20 cellular contexts compared by ENCODE assay signal in genomic region chr15:31402003-31402402, GRCh38.
A peak's percentile ranks its signal among the peaks of the same experiment; 100 is the strongest.
DNase-seq lines count a peak whose midpoint lies in the region; FAIRE-seq and TF ChIP-seq lines count a peak whose summit lies in the region.
"Had no signal": no experiment of that assay in that cellular context is flagged by ENCODE, and none has a peak within 500 bp of the region (broad histone marks: within the 10 kb centered on the region; RNA-seq: fewer than 3 reads in every experiment).

No MANE protein-coding gene starts in this region.

- H3K9ac ChIP-seq in H1 (replicated peaks in 1 of 4; ENCODE audit: extremely low read depth in 1 of 4, low read depth in 3 of 4, low read length in 3 of 4) (no peak overlapping the region), smooth muscle cell (ENCODE audit: low read depth) (peak overlapping the region; percentile 26)
- H3K9ac ChIP-seq: GM23248 had no signal

- TF ChIP-seq EP300 in H1 (IDR thresholded peaks at IDR 0.05; ENCODE audit: borderline replicate concordance in 1 of 2, low read depth in 2 of 2, low read length in 2 of 2): no peak

- H3K79me2 ChIP-seq in H1 (ENCODE audit: control insufficient read depth in 1 of 2, insufficient read depth in 2 of 2, low read length in 2 of 2) (no peaks in the 10 kb centered on the region), smooth muscle cell (ENCODE audit: low read depth) (no peaks in the 10 kb centered on the region)

- WGBS in H1 (ENCODE audit: extremely low coverage in 1 of 2, insufficient coverage in 1 of 2, insufficient read length in 1 of 2, insufficient replicate concordance in 2 of 2, low coverage in 1 of 2, low lambda C conversion rate in 2 of 2, missing lambda C conversion rate in 1 of 2), 2 experiments: 88% methylated on average over 8 of the region's 8 CpGs; no CpG with 5 or more reads in 1 of the 2 experiments
- 93% methylated on average over 8 of the region's 8 CpGs for WGBS in smooth muscle cell (ENCODE audit: low lambda C conversion rate)

- H3K9me3 ChIP-seq in BE2C (no peaks in the 10 kb centered on the region), H1 (ENCODE audit: insufficient read depth in 2 of 2, low read depth in 1 of 2, low read length in 1 of 2) (no peaks in the 10 kb centered on the region; a peak in 1 of 4 replicates), smooth muscle cell (replicated peaks; ENCODE audit: low read depth) (no peaks in the 10 kb centered on the region)
- no peaks in the 10 kb centered on the region for H3K9me3 ChIP-seq in CD8-positive, alpha-beta memory T cell (ENCODE audit: low read length)
- H3K9me3 ChIP-seq: Caco-2 had no signal

- no peak overlapping the region for H2BK5ac ChIP-seq in H1 (ENCODE audit: low read depth, low read length)

- peak overlapping the region in 1 of 8 donors; percentile 29 for H3K27ac Mint-ChIP-seq in CD8-positive, alpha-beta memory T cell

- no peak overlapping the region for H2AFZ ChIP-seq in H1 (ENCODE audit: low read length)
- no peak overlapping the region for H2AFZ ChIP-seq in smooth muscle cell (ENCODE audit: low read depth)
- H2AFZ ChIP-seq: GM23248 had no signal

- no peaks in the 10 kb centered on the region for H3K27me3 ChIP-seq in BE2C
- H3K27me3 ChIP-seq in H1 (replicated peaks in 1 of 4; ENCODE audit: control insufficient read depth in 3 of 4, extremely low read depth in 1 of 4, insufficient read depth in 3 of 4, low read length in 3 of 4): no peaks in the 10 kb centered on the region; a peak in 2 of 7 replicates
- H3K27me3 ChIP-seq in smooth muscle cell (ENCODE audit: low read depth): no peaks in the 10 kb centered on the region
- no peaks in the 10 kb centered on the region for H3K27me3 ChIP-seq in CD8-positive, alpha-beta memory T cell (ENCODE audit: insufficient read depth, low read length, poor library complexity, severe bottlenecking)

- no peak overlapping the region for H2BK120ac ChIP-seq in H1 (replicated peaks; ENCODE audit: low read depth, low read length)

- H3K18ac ChIP-seq in H1 (ENCODE audit: extremely low read depth, low read length): no peak overlapping the region

- H2AK5ac ChIP-seq in H1 (ENCODE audit: low read depth, low read length): no peak overlapping the region

- H3K56ac ChIP-seq in H1 (replicated peaks; ENCODE audit: insufficient read length, low read depth, low read length): no peak overlapping the region

- peaks cover 0 to 2% (median under 1%) of the 10 kb centered on the region in 3 donors for H3K36me3 Mint-ChIP-seq in CD8-positive, alpha-beta memory T cell
- H3K36me3 Mint-ChIP-seq: natural killer cell treated with Interleukin-12 subunit alpha and Interleukin-12 subunit beta and Interleukin-15 and Interleukin-18, amount 100 ng/mL, for 72 hours had no signal

- no peak for DNase-seq in BE2C
- DNase-seq in GM20000 (ENCODE audit: low spot score): peak; percentile 3
- no peak for DNase-seq in H1 (ENCODE audit: low read depth in 1 of 2, low spot score in 2 of 2)
- DNase-seq in smooth muscle cell (lab: John Stamatoyannopoulos, UW; ENCODE audit: unreplicated experiment): no peak
- no peak for DNase-seq in RPMI8226
- DNase-seq in NCI-H446 treated with DMSO at 0.1 percent for 48 hours (lab: John Stamatoyannopoulos, UW): no peak
- DNase-seq in GM19238 (ENCODE audit: insufficient read length, low spot score): no peak
- no peak for DNase-seq in CD8-positive, alpha-beta memory T cell
- DNase-seq: activated CD8-positive, alpha-beta memory T cell treated with anti-CD3 and anti-CD28 coated beads, Interleukin-2, amount 50 U/mL, for 48 hours; activated gamma-delta T cell; Caco-2; EL; kidney glomerular epithelial cell; NCI-H1105; NCI-H2081 treated with DMSO at 0.1 percent for 48 hours; NCI-H510A treated with DMSO at 0.1 percent for 48 hours had no signal

- TF ChIP-seq CTCF in BE2C (IDR thresholded peaks at IDR 0.05; ENCODE audit: low read depth, low read length) (no peak), GM20000 (IDR thresholded peaks at IDR 0.05; ENCODE audit: extremely low read depth, missing control alignments) (no peak), H1 (IDR thresholded peaks at IDR 0.05; ENCODE audit: control extremely low read depth in 1 of 3, insufficient read depth in 1 of 3, low read depth in 1 of 3, low read length in 3 of 3) (no peak), smooth muscle cell (IDR thresholded peaks at IDR 0.05; ENCODE audit: borderline replicate concordance, insufficient read depth, poor library complexity, severe bottlenecking) (no peak)

- H3K23ac ChIP-seq in H1 (ENCODE audit: insufficient read length): no peak overlapping the region

- no peak overlapping the region for H3K4ac ChIP-seq in H1 (replicated peaks; ENCODE audit: insufficient read length, low read depth, low read length)

- TF ChIP-seq POLR2A in H1 (IDR thresholded peaks at IDR 0.05; ENCODE audit: control extremely low read depth in 1 of 2, low read depth in 2 of 2, low read length in 2 of 2): no peak

- H3K4me3 ChIP-seq in BE2C (ENCODE audit: low read depth, low read length): peak overlapping the region; percentile 4; the same call in 1 of the 2 replicates
- H3K4me3 ChIP-seq in H1 (ENCODE audit: extremely low read depth in 1 of 4, insufficient read depth in 2 of 4, low read depth in 3 of 4, low read length in 4 of 4): no peak overlapping the region
- no peak overlapping the region for H3K4me3 ChIP-seq in smooth muscle cell
- H3K4me3 ChIP-seq in CD8-positive, alpha-beta memory T cell (ENCODE audit: low read length): no peak overlapping the region
- H3K4me3 ChIP-seq: GM23248 had no signal

- no peak for FAIRE-seq in H1 (lab: Jason Lieb, UNC)
- FAIRE-seq: colon, RCC 7860 had no signal

- no peaks in the 10 kb centered on the region for H3K23me2 ChIP-seq in H1 (ENCODE audit: low read depth, low read length)

- H3K9me3 Mint-ChIP-seq in CD8-positive, alpha-beta memory T cell: peaks cover 0 to 2% (median 0%) of the 10 kb centered on the region in 5 donors
- H3K9me3 Mint-ChIP-seq: natural killer cell treated with Interleukin-12 subunit alpha and Interleukin-12 subunit beta and Interleukin-15 and Interleukin-18, amount 100 ng/mL, for 72 hours had no signal

- H2BK15ac ChIP-seq in H1 (ENCODE audit: low read length): peak overlapping the region; percentile 88; the same call in 1 of the 2 replicates

- H3K79me1 ChIP-seq in H1 (ENCODE audit: low read depth, low read length): no peaks in the 10 kb centered on the region

- H4K20me1 ChIP-seq in H1 (replicated peaks in 1 of 2; ENCODE audit: control insufficient read depth in 1 of 2, insufficient read depth in 2 of 2, low read length in 2 of 2) (no peaks in the 10 kb centered on the region), smooth muscle cell (ENCODE audit: low read depth) (no peaks in the 10 kb centered on the region)

- H3K27me3 Mint-ChIP-seq in CD8-positive, alpha-beta memory T cell: peaks cover 0 to 4% of the 10 kb centered on the region in 2 donors
- H3K27me3 Mint-ChIP-seq: natural killer cell treated with Interleukin-12 subunit alpha and Interleukin-12 subunit beta and Interleukin-15 and Interleukin-18, amount 100 ng/mL, for 72 hours had no signal

- no peak overlapping the region for H2BK12ac ChIP-seq in H1 (ENCODE audit: low read depth, low read length)

- no peaks in the 10 kb centered on the region for H3K36me3 ChIP-seq in BE2C
- H3K36me3 ChIP-seq in H1 (ENCODE audit: control insufficient read depth in 2 of 4, insufficient read depth in 4 of 4, low read length in 3 of 4): no peaks in the 10 kb centered on the region
- no peaks in the 10 kb centered on the region for H3K36me3 ChIP-seq in smooth muscle cell (ENCODE audit: low read depth)
- no peaks in the 10 kb centered on the region for H3K36me3 ChIP-seq in CD8-positive, alpha-beta memory T cell (ENCODE audit: insufficient read depth, low read length)

- H4K91ac ChIP-seq in H1 (replicated peaks; ENCODE audit: insufficient read length, low read length): peak overlapping the region; percentile 13

- no peak overlapping the region for H4K5ac ChIP-seq in H1 (ENCODE audit: insufficient read length, low read depth, low read length)

- no peak overlapping the region for H3K4me3 Mint-ChIP-seq in CD8-positive, alpha-beta memory T cell
- H3K4me3 Mint-ChIP-seq: natural killer cell treated with Interleukin-12 subunit alpha and Interleukin-12 subunit beta and Interleukin-15 and Interleukin-18, amount 100 ng/mL, for 72 hours had no signal

- CTCF ChIA-PET in H1 (lab: Charles Lee; ENCODE audit: partially characterized antibody): interaction anchor here (0.9 to 1.9 kb wide), 2 partner anchors 33 to 36 kb away, joined by 5 to 12 read pairs; no protein-coding TSS in a partner anchor
- CTCF ChIA-PET in CD8-positive, alpha-beta memory T cell (lab: Charles Lee): interaction anchor here (1.1 kb wide), 1 partner anchor 12 kb away, joined by 3 read pairs; no protein-coding TSS in a partner anchor

- no peak overlapping the region for H4K8ac ChIP-seq in H1 (ENCODE audit: extremely low read depth, insufficient read depth, low read length)

- peaks cover 27 to 60% (median 29%) of the 10 kb centered on the region in 3 donors for H3K4me1 Mint-ChIP-seq in CD8-positive, alpha-beta memory T cell

- TF ChIP-seq RAD21 in H1 (IDR thresholded peaks at IDR 0.05 in 1 of 2, conservative IDR thresholded peaks at IDR 0.05 in 1 of 2; ENCODE audit: low read depth in 2 of 2, low read length in 2 of 2): no peak

- H3K4me1 ChIP-seq in BE2C: peaks cover 43% of the 10 kb centered on the region
- peaks cover 0 to 17% (median 8%) of the 10 kb centered on the region in 4 experiments; a peak in 4 of 7 replicates for H3K4me1 ChIP-seq in H1 (replicated peaks in 1 of 4; ENCODE audit: control insufficient read depth in 3 of 4, insufficient read depth in 4 of 4, low read length in 3 of 4)
- H3K4me1 ChIP-seq in smooth muscle cell (ENCODE audit: low read depth): peaks cover 17% of the 10 kb centered on the region
- H3K4me1 ChIP-seq in CD8-positive, alpha-beta memory T cell (ENCODE audit: insufficient read depth, low read length): peaks cover 23% of the 10 kb centered on the region

- H3K4me2 ChIP-seq in H1 (ENCODE audit: insufficient read depth in 1 of 2, low read depth in 2 of 2, low read length in 2 of 2) (no peak overlapping the region), smooth muscle cell (no peak overlapping the region)

- no peak overlapping the region for H2BK20ac ChIP-seq in H1 (ENCODE audit: low read length)

- H3K27ac ChIP-seq in H1 (ENCODE audit: low read depth, low read length) (no peak overlapping the region), smooth muscle cell (ENCODE audit: low read depth) (peak overlapping the region; percentile 93)
- no peak overlapping the region for H3K27ac ChIP-seq in CD8-positive, alpha-beta memory T cell (ENCODE audit: low read depth, low read length)

- POLR2A ChIA-PET in H1 (lab: Charles Lee; ENCODE audit: partially characterized antibody): interaction anchor here (1.7 kb wide), 1 partner anchor 36 kb away, joined by 5 read pairs; no protein-coding TSS in a partner anchor
- POLR2A ChIA-PET in CD8-positive, alpha-beta memory T cell (lab: Charles Lee): interaction anchor here (0.7 kb wide), 1 partner anchor 16 kb away, joined by 3 read pairs; no protein-coding TSS in a partner anchor

- H3F3A ChIP-seq in smooth muscle cell (ENCODE audit: low read depth): peaks cover 13% of the 10 kb centered on the region

- H3K14ac ChIP-seq in H1 (ENCODE audit: insufficient read length): no peak overlapping the region

TF ChIP-seq in H1, 55 proteins besides CTCF, POLR2A, EP300 and RAD21 (continues in another document):
- TF ChIP-seq SRF (IDR thresholded peaks at IDR 0.05; ENCODE audit: low read depth, low read length) (no peak), JUND (IDR thresholded peaks at IDR 0.05; ENCODE audit: low read length) (no peak), RXRA (IDR thresholded peaks at IDR 0.05; ENCODE audit: insufficient read depth, low read depth, low read length) (no peak)
